ENCODE assay signal across 30 cellular contexts in the genomic region with DNA sequence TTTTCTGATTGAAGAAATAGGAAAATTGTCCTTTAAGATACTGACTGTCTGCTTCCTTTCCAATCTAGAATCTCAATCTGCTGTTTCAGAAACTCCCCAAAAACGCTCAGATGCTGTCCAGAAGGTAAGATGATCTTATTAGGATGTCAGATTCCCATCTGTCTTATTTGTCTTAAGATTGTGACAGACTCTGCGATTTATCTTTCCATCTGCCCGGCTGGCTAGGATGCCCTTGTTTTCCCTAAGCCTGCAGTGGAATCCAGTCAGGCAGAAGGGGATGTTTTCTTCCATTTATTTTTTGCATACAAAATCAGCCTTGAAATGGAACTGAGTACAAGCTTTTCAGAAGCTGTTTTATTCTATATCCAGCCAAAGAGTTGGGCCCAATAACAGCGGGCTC.
DNase-seq lines count a peak whose midpoint lies in the region; ATAC-seq, FAIRE-seq and TF ChIP-seq lines count a peak whose summit lies in the region.
"Had no signal": no experiment of that assay in that cellular context is flagged by ENCODE, and none has a peak within 500 bp of the region (broad histone marks: within the 10 kb centered on the region; RNA-seq: fewer than 3 reads in every experiment).

No MANE protein-coding gene starts in this region.

- DNase-seq in D721Med (ENCODE audit: insufficient read length, low spot score) (no peak), NCI-H524 treated with DMSO at 0.1 percent for 48 hours (lab: John Stamatoyannopoulos, UW) (peak; percentile 82), medulla oblongata (ENCODE audit: extremely low spot score) (peak; percentile 17), right cardiac atrium (no peak), NCI-H2081 treated with DMSO at 0.1 percent for 48 hours (lab: John Stamatoyannopoulos, UW) (no peak), Kasumi-1 (lab: John Stamatoyannopoulos, UW) (no peak)
- DNase-seq: AML-193; CD4-positive, alpha-beta memory T cell; COR-L47; DMS 273 treated with DMSO at 0.1 percent for 48 hours; DMS79; EL; GF-D8; MV-4-11; NCI-H2029; NCI-H226; NCI-H510A treated with DMSO at 0.1 percent for 48 hours; NCI-H774; SHP77; SW 1271 had no signal

- WGBS in right cardiac atrium = 67% methylated on average over 4 of the region's 4 CpGs

- H3K4me3 Mint-ChIP-seq in brain = no peak overlapping the region
- H3K4me3 Mint-ChIP-seq: CD4-positive, alpha-beta memory T cell; T-helper 1 cell treated with Interleukin-12 subunit alpha and Interleukin-12 subunit beta and Interleukin-4 antibody, amounts not matched to agents 30 μg/mL and 1 μg/mL, for 36 hours had no signal

- no peak for ATAC-seq in right cardiac atrium
- no peak for ATAC-seq in HG03039 (IDR thresholded peaks at IDR 0.05; ENCODE audit: unreplicated experiment)
- ATAC-seq: A549, K562, Panc1 had no signal

- H3K27ac ChIP-seq in right cardiac atrium (ENCODE audit: low read length) = no peak overlapping the region
- H3K27ac ChIP-seq: A549, RWPE1 had no signal

- peaks cover 4% of the 10 kb centered on the region for H3K36me3 Mint-ChIP-seq in brain
- H3K36me3 Mint-ChIP-seq: CD4-positive, alpha-beta memory T cell had no signal

- intact Hi-C loops in right cardiac atrium (cut with DNase I) = no loop called here

- H3K9me3 Mint-ChIP-seq in brain = no peaks in the 10 kb centered on the region
- H3K9me3 Mint-ChIP-seq: T-helper 1 cell treated with Interleukin-12 subunit alpha and Interleukin-12 subunit beta and Interleukin-4 antibody, amounts not matched to agents 30 μg/mL and 1 μg/mL, for 36 hours had no signal

- no peak for TF ChIP-seq CTCF in D721Med (IDR thresholded peaks at IDR 0.05; ENCODE audit: insufficient read depth, missing control alignments)
- TF ChIP-seq CTCF in brain (conservative IDR thresholded peaks at IDR 0.05) = no peak

- peak; percentile 94 for FAIRE-seq in D721Med (lab: Jason Lieb, UNC)
- FAIRE-seq: A549, GM12891, H54, HTR-8/SVneo, K562 had no signal

- no peaks in the 10 kb centered on the region for H3K27me3 ChIP-seq in right cardiac atrium (ENCODE audit: control insufficient read depth, insufficient read depth)

- peak overlapping the region in 3 of 5 experiments; percentile 58 to 84 (median 73) for H3K27ac Mint-ChIP-seq in brain
- H3K27ac Mint-ChIP-seq: T-helper 1 cell treated with Interleukin-12 subunit alpha and Interleukin-12 subunit beta and Interleukin-4 antibody, amounts not matched to agents 30 μg/mL and 1 μg/mL, for 36 hours had no signal

- H3K9me3 ChIP-seq in right cardiac atrium (ENCODE audit: control insufficient read depth, low read length) = no peaks in the 10 kb centered on the region
- H3K9me3 ChIP-seq: A549 had no signal

- H3K4me1 Mint-ChIP-seq in brain = peaks cover 32% of the 10 kb centered on the region

- H3K27me3 Mint-ChIP-seq in brain = no peaks in the 10 kb centered on the region

- no peak overlapping the region for H3K4me3 ChIP-seq in right cardiac atrium (ENCODE audit: low read length)
- H3K4me3 ChIP-seq: A549, K562 had no signal

- H3K4me1 ChIP-seq in right cardiac atrium (ENCODE audit: control insufficient read depth, insufficient read depth, low read length) = no peaks in the 10 kb centered on the region

Comparison
In these comparisons a context has a peak if more than half of its experiments do, and no peak if none do; other contexts are left out.
1. DNase-seq: peak in NCI-H524 treated with DMSO at 0.1 percent for 48 hours (single experiment) and medulla oblongata (single experiment); none in D721Med (single experiment), right cardiac atrium (0 of 3), NCI-H2081 treated with DMSO at 0.1 percent for 48 hours (single experiment) and Kasumi-1 (0 of 2).